ENCODE assay signal across 8 cellular contexts in the genomic region with DNA sequence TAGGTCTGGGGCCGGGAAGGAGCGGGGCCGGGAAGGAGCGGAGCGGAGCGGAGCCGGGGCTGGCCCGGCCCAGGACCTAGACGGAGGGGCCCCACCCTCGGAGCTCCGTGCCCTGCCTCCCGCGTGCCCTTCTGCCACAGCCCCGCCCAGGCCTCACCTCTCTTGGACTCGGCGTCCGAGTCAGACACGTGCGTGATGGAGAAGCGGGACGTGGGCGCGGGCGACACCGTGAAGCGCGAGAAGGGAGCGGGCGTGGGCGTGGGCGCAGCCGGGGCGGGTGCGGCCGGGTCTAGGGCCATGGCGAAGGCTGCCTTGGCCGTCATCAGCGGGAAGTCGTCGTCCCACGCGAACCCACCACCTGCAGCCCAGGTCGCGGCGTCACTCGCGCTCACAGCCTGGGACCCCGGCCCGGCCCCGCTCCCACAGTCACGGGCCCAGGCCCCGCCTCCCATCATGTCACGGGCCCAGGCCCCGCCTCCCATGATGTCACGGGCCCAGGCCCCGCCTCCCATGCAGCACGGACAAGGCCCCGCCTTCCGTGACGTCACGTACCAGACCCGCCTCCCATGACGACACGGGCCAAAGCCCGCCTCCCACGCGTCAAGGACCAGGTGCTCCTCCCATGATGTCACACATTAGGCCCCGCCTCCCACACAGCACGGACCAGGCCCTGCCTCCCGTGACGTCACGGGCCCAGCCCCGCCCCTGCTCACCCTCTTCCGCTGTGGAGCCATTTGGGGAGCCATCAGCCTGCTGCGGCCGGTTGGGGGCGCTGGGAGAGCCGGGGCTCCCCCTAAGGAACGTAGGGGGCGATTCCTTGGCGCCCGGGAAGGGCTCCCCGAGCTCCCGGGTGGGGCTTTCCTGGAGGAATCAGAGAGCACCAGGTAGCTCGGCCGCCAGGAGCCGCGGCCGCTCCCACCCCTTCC. TPM values are rescaled to one million over a fixed set of nuclear protein-coding genes. Genes with fewer than 3 reads are reported as not detected.
A peak's percentile ranks its signal among the peaks of the same experiment; 100 is the strongest.
DNase-seq lines count a peak whose midpoint lies in the region; ATAC-seq and TF ChIP-seq lines count a peak whose summit lies in the region.

No MANE protein-coding gene starts in this region.

- H3K27ac Mint-ChIP-seq in endothelial cell (ENCODE audit: unreplicated experiment): no peak overlapping the region

- DNase-seq in H4 (ENCODE audit: low spot score) (peak; percentile 78), NCI-H526 treated with DMSO at 0.1 percent for 48 hours (lab: John Stamatoyannopoulos, UW) (peak; percentile 62), endothelial cell (ENCODE audit: low spot score) (peak; percentile 96), mesenchymal stem cell (peak; percentile 96)
- DNase-seq in activated CD8-positive, alpha-beta memory T cell treated with anti-CD3 and anti-CD28 coated beads, Interleukin-2, amount 50 U/mL, for 4 hours: peak; percentile 77
- DNase-seq in stimulated activated CD8-positive, alpha-beta memory T cell treated with anti-CD3 and anti-CD28 coated beads, Interleukin-15, amount 100 ng/mL, for 24 hours (ENCODE audit: low read depth): peak; percentile 67

- no peaks in the 10 kb centered on the region for H3K79me2 ChIP-seq in ACC112 (ENCODE audit: control insufficient read depth, insufficient read depth, low read length, unreplicated experiment)

- peak overlapping the region; percentile 72 to 95 for H3K18ac ChIP-seq in mesenchymal stem cell (ENCODE audit: low read depth in 1 of 2, low read length in 2 of 2)

- H2AFZ ChIP-seq in ACC112 (ENCODE audit: low read length, unreplicated experiment): peak overlapping the region; percentile 62
- H2AFZ ChIP-seq in mesenchymal stem cell (ENCODE audit: low read depth, low read length): peak overlapping the region; percentile 96

- no peak overlapping the region for H3K4me3 Mint-ChIP-seq in endothelial cell (ENCODE audit: unreplicated experiment)

- H4K8ac ChIP-seq in mesenchymal stem cell (ENCODE audit: low read length): peak overlapping the region; percentile 75

- no peaks in the 10 kb centered on the region for H3K36me3 Mint-ChIP-seq in endothelial cell (ENCODE audit: low read depth, unreplicated experiment)

- H3K27me3 ChIP-seq in ACC112 (ENCODE audit: insufficient read depth, low read length): peaks cover 24% of the 10 kb centered on the region
- peaks cover 3 to 49% of the 10 kb centered on the region in 2 experiments for H3K27me3 ChIP-seq in mesenchymal stem cell (ENCODE audit: control insufficient read depth in 1 of 2, insufficient read depth in 1 of 2, low read length in 2 of 2)

- peaks cover 5% of the 10 kb centered on the region for H3K4me1 Mint-ChIP-seq in endothelial cell (ENCODE audit: unreplicated experiment)

- peaks cover 6% of the 10 kb centered on the region for H3K4me1 ChIP-seq in ACC112 (ENCODE audit: control insufficient read depth, insufficient read depth, low read length, unreplicated experiment)
- peaks cover 24% of the 10 kb centered on the region for H3K4me1 ChIP-seq in mesenchymal stem cell (ENCODE audit: control insufficient read depth, insufficient read depth, low read depth, low read length)

- peak overlapping the region; percentile 41 for H3K9ac ChIP-seq in mesenchymal stem cell (ENCODE audit: low read length)

- no peak overlapping the region for H2BK120ac ChIP-seq in mesenchymal stem cell (ENCODE audit: low read depth, low read length)

- H4K91ac ChIP-seq in mesenchymal stem cell (ENCODE audit: low read length): peak overlapping the region; percentile 60

- no peak for ATAC-seq in GM18858 (IDR thresholded peaks at IDR 0.05; ENCODE audit: unreplicated experiment)

- H3K36me3 ChIP-seq in ACC112 (ENCODE audit: insufficient read depth, low read length): no peaks in the 10 kb centered on the region
- H3K36me3 ChIP-seq in mesenchymal stem cell (ENCODE audit: control insufficient read depth in 1 of 2, insufficient read depth in 2 of 2, low read depth in 1 of 2, low read length in 2 of 2): peaks cover 0 to 35% of the 10 kb centered on the region in 2 experiments

- no peak overlapping the region for H2BK5ac ChIP-seq in mesenchymal stem cell (ENCODE audit: low read depth, low read length, poor library complexity, severe bottlenecking)

- no peak for TF ChIP-seq CTCF in endothelial cell (IDR thresholded peaks at IDR 0.05; ENCODE audit: unreplicated experiment)

- peak overlapping the region; percentile 54 for H3K4me2 ChIP-seq in mesenchymal stem cell (ENCODE audit: low read length, poor library complexity, severe bottlenecking)

- H3K4me3 ChIP-seq in ACC112 (ENCODE audit: low read depth, low read length): peak overlapping the region; percentile 83
- peak overlapping the region; percentile 52 to 72 for H3K4me3 ChIP-seq in mesenchymal stem cell (ENCODE audit: insufficient read depth in 1 of 2, low read depth in 1 of 2, low read length in 2 of 2)

- no peaks in the 10 kb centered on the region for H3K9me3 ChIP-seq in mesenchymal stem cell (ENCODE audit: control insufficient read depth, low read length)

- H3K4ac ChIP-seq in mesenchymal stem cell (ENCODE audit: low read depth in 1 of 2, low read length in 2 of 2): peak overlapping the region; percentile 21 to 84

- no peak overlapping the region for H2AK5ac ChIP-seq in mesenchymal stem cell (ENCODE audit: low read length, severe bottlenecking)

- peak overlapping the region; percentile 45 to 85 for H2BK12ac ChIP-seq in mesenchymal stem cell (ENCODE audit: low read length in 2 of 2)

- H3K14ac ChIP-seq in mesenchymal stem cell (ENCODE audit: low read length in 2 of 2): peak overlapping the region in 1 of 2 experiments; percentile 98

- H2BK15ac ChIP-seq in mesenchymal stem cell (ENCODE audit: low read depth, poor library complexity, severe bottlenecking): peak overlapping the region; percentile 8

- H3K23ac ChIP-seq in mesenchymal stem cell (ENCODE audit: low read length in 2 of 2): peak overlapping the region in 1 of 2 experiments; percentile 67

- H3K79me1 ChIP-seq in mesenchymal stem cell (replicated peaks; ENCODE audit: low read length, poor library complexity, severe bottlenecking): no peaks in the 10 kb centered on the region

- WGBS in mesenchymal stem cell: 24% methylated on average over 77 of the region's 89 CpGs

- no peaks in the 10 kb centered on the region for H3K9me3 Mint-ChIP-seq in endothelial cell (ENCODE audit: unreplicated experiment)

- H3K27ac ChIP-seq in ACC112 (ENCODE audit: low read depth, low read length) (no peak overlapping the region; the same call in 1 of the 2 replicates), mesenchymal stem cell (ENCODE audit: low read length, poor library complexity, severe bottlenecking) (no peak overlapping the region)

- H3K27me3 Mint-ChIP-seq in endothelial cell (ENCODE audit: unreplicated experiment): peaks cover 10% of the 10 kb centered on the region

RNA-seq across cellular contexts. Expression of gene PVALEF, which starts 45.8 kb away (rescaled TPM):
- total RNA-seq in H4 (2014; rRNA removed; shearing (Covaris generic)): not detected in 2 replicates
- not detected for total RNA-seq in endothelial cell (ENCODE audit: unreplicated experiment)
- polyA plus RNA-seq in mesenchymal stem cell (2013, experiment 1 of 2): not detected
- polyA plus RNA-seq in mesenchymal stem cell (2013, experiment 2 of 2): not detected

RNA-seq across cellular contexts. Expression of gene AATK, which starts 46.5 kb away (rescaled TPM):
- total RNA-seq in H4 (2014; rRNA removed; shearing (Covaris generic)): 0.08 and 0.33 TPM in 2 replicates
- total RNA-seq in endothelial cell (ENCODE audit: unreplicated experiment): 7.7 TPM
- 0.29 TPM for polyA plus RNA-seq in mesenchymal stem cell (2013, experiment 1 of 2)
- polyA plus RNA-seq in mesenchymal stem cell (2013, experiment 2 of 2): 0.40 TPM
